Comparison of ENCODE assay signal across 8 cellular contexts in the genomic region with DNA sequence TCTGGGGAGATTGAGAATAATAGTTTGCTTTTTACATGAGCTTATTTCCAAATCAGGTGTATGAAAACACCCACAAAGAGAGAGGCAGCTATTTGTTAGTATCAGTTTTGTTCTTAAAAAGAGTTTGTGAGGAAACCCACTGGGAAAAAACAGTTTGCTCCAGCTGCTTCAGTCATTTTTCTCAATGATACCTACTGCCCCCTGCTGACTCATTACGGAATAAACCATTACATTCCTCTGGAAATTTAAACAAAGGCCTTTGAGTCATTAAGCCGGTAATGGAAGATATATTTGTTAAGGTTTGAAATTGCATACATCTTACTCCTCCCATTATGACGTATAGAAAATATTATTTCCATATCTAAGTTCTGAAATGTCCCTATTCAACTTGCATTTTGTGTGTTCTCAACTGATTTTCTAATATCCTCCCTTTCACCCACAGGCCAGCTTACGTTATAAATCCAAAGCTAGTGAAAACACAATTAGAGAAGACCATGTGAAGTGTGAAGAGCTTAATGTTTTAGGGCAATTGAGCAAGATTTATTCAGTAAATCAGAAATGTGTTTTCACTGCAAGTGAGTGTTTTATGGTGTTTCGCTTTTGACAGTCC.
A peak's percentile ranks its signal among the peaks of the same experiment; 100 is the strongest.
DNase-seq lines count a peak whose midpoint lies in the region; ATAC-seq and TF ChIP-seq lines count a peak whose summit lies in the region.

No MANE protein-coding gene starts in this region.

- H3K4me3 ChIP-seq in AG10803 (ENCODE audit: low read length) (no peak overlapping the region), adipocyte (ENCODE audit: low read length) (no peak overlapping the region)

- H3K9me3 ChIP-seq in adipocyte (ENCODE audit: control insufficient read depth, low read length), result no peaks in the 10 kb centered on the region

- H3K4me1 ChIP-seq in adipocyte (ENCODE audit: control insufficient read depth, insufficient read depth, low read length), result no peaks in the 10 kb centered on the region

- H3K27ac Mint-ChIP-seq in activated CD4-positive, alpha-beta T cell treated with anti-CD3 and anti-CD28 coated beads for 36 hours, result no peak overlapping the region

- intact Hi-C loops in activated CD4-positive, alpha-beta T cell treated with anti-CD3 and anti-CD28 coated beads for 36 hours (cut with DNase I, micrococcal nuclease), result loop anchor here (2.0 to 10.0 kb wide), 2 partner anchors 406 kb away; no protein-coding TSS in a partner anchor

- peak; percentile 87 for ATAC-seq in GM18868 (IDR thresholded peaks at IDR 0.05; ENCODE audit: unreplicated experiment)
- no peak for ATAC-seq in HG03025 (IDR thresholded peaks at IDR 0.05; ENCODE audit: low FRiP score, unreplicated experiment)
- ATAC-seq in activated CD4-positive, alpha-beta T cell treated with anti-CD3 and anti-CD28 coated beads for 36 hours, result no peak

- CTCF ChIA-PET in activated CD4-positive, alpha-beta T cell treated with anti-CD3 and anti-CD28 coated beads for 36 hours (lab: Charles Lee), result interaction anchor here (0.7 to 2.0 kb wide), 6 partner anchors 16 to 1318 kb away, joined by 3 to 7 read pairs (median 3); no protein-coding TSS in a partner anchor

- H3K4me1 Mint-ChIP-seq in activated CD4-positive, alpha-beta T cell treated with anti-CD3 and anti-CD28 coated beads for 36 hours, result no peaks in the 10 kb centered on the region

- no peaks in the 10 kb centered on the region for H3K36me3 Mint-ChIP-seq in activated CD4-positive, alpha-beta T cell treated with anti-CD3 and anti-CD28 coated beads for 36 hours (ENCODE audit: low read depth)

- TF ChIP-seq CTCF in AG10803 (conservative IDR thresholded peaks at IDR 0.05; ENCODE audit: low read length), result peak; percentile 79

- POLR2A ChIA-PET in activated CD4-positive, alpha-beta T cell treated with anti-CD3 and anti-CD28 coated beads for 36 hours (lab: Charles Lee), result no interaction called here

- DNase-seq in AG10803 (ENCODE audit: low read depth) (peak; percentile 49), NCI-H146 treated with DMSO at 0.1 percent for 48 hours (lab: John Stamatoyannopoulos, UW; ENCODE audit: unreplicated experiment) (peak; percentile 63), adipocyte (ENCODE audit: low read depth) (peak; percentile 83), kidney glomerular epithelial cell (lab: John Stamatoyannopoulos, UW) (peak; percentile 31)
- no peak for DNase-seq in activated CD4-positive, alpha-beta T cell treated with anti-CD3 and anti-CD28 coated beads for 36 hours
- DNase-seq in activated CD4-positive, alpha-beta T cell treated with anti-CD3 and anti-CD28 coated beads for 4 hours, result no peak

- H3K9ac ChIP-seq in adipocyte (ENCODE audit: low read length), result no peak overlapping the region

- H3K9me3 Mint-ChIP-seq in activated CD4-positive, alpha-beta T cell treated with anti-CD3 and anti-CD28 coated beads for 36 hours (ENCODE audit: low read depth), result peaks cover 2% of the 10 kb centered on the region

- no peaks in the 10 kb centered on the region for H3K36me3 ChIP-seq in adipocyte (ENCODE audit: control insufficient read depth, insufficient read depth, low read length, severe bottlenecking)

- H3K27me3 Mint-ChIP-seq in activated CD4-positive, alpha-beta T cell treated with anti-CD3 and anti-CD28 coated beads for 36 hours, result no peaks in the 10 kb centered on the region

- H3K27me3 ChIP-seq in adipocyte (replicated peaks; ENCODE audit: control insufficient read depth, insufficient read depth, low read length), result no peaks in the 10 kb centered on the region

- H3K4me3 Mint-ChIP-seq in activated CD4-positive, alpha-beta T cell treated with anti-CD3 and anti-CD28 coated beads for 36 hours, result no peak overlapping the region

Comparison
In these comparisons a context has a peak if more than half of its experiments do, and no peak if none do; other contexts are left out.
1. DNase-seq: peak in AG10803 (single experiment), NCI-H146 treated with DMSO at 0.1 percent for 48 hours (single experiment), adipocyte (single experiment) and kidney glomerular epithelial cell (single experiment); none in activated CD4-positive, alpha-beta T cell treated with anti-CD3 and anti-CD28 coated beads for 36 hours (single experiment) and activated CD4-positive, alpha-beta T cell treated with anti-CD3 and anti-CD28 coated beads for 4 hours (0 of 2).